In the genomic region with DNA sequence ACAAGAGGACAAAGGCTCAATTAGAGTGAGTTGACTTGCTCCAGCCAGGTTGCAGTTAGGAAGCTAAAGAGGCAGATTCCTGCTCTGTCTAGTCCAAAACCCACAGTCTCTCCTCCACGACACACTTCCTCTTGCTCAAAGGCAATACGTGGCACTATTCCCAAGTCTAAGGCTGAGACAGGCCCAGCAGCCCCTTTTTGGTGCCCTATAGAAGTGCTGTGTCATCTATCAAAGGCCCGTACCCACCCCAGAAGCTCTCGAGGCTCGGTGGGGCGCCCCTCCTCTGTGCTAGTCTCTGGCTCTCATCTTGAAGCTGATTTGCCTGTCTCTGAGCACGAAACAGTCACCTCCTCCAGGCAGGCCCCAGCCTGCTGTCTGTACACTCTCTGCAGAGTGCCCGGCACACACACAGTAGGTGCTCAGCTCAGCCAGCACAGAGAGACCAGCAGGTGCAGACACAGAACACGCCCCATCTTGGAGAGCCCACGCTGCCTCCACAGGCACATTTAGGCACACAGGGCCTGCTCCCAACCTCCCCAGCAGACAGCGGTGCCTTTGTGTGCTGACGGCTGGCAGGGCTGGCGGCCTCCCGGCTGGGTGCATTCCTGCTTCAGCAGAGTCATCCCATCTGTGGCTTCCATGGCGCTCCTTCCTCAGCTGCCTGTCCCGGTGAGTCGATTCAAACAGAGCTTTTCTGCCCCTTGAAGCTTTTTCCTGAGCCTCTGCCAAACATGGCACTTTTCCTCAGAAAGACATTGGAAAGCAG, we compare ENCODE assay signal across 8 cellular contexts. TPM values are rescaled to one million over a fixed set of nuclear protein-coding genes. Genes with fewer than 3 reads are reported as not detected.
DNase-seq lines count a peak whose midpoint lies in the region; ATAC-seq and TF ChIP-seq lines count a peak whose summit lies in the region.

No MANE protein-coding gene starts in this region.

- no peak for TF ChIP-seq CTCF in right lobe of liver (IDR thresholded peaks at IDR 0.05)
- no peak for TF ChIP-seq CTCF in testis (IDR thresholded peaks at IDR 0.05)

- ATAC-seq in right lobe of liver (peak in 2 of 4 donors; percentile 3), GM18868 (IDR thresholded peaks at IDR 0.05; ENCODE audit: unreplicated experiment) (no peak), GM21390 (IDR thresholded peaks at IDR 0.05; ENCODE audit: unreplicated experiment) (no peak)

- H3K36me3 ChIP-seq in H7 (replicated peaks; ENCODE audit: control insufficient read depth, insufficient read depth, low read length) (peaks cover 24% of the 10 kb centered on the region), SJSA1 (peaks cover 93% of the 10 kb centered on the region), right lobe of liver (peaks cover 0 to 72% (median 17%) of the 10 kb centered on the region in 4 donors), testis (ENCODE audit: low read depth, missing control alignments) (no peaks in the 10 kb centered on the region)

- TF ChIP-seq POLR2A in right lobe of liver (IDR thresholded peaks at IDR 0.05) (no peak), testis (IDR thresholded peaks at IDR 0.05) (no peak)

- DNase-seq in H7 (peak; percentile 69), SJSA1 (ENCODE audit: low read depth in 1 of 2, low spot score in 2 of 2) (peak; percentile 68 to 87), cerebellar cortex (ENCODE audit: low spot score) (peak; percentile 67), right lobe of liver (no peak), testis (no peak)
- no peak for DNase-seq in activated CD4-positive, CD25-positive, alpha-beta regulatory T cell (lab: John Stamatoyannopoulos, UW)

- no peaks in the 10 kb centered on the region for H3K27me3 ChIP-seq in H7 (ENCODE audit: control insufficient read depth, insufficient read depth, low read length)
- H3K27me3 ChIP-seq in SJSA1 (replicated peaks) = no peaks in the 10 kb centered on the region
- no peaks in the 10 kb centered on the region for H3K27me3 ChIP-seq in right lobe of liver
- no peaks in the 10 kb centered on the region for H3K27me3 ChIP-seq in testis

- intact Hi-C loops in right lobe of liver (cut with DNase I) = no loop called here
- intact Hi-C loops in testis (cut with DNase I; ENCODE audit: low total_unique reads) = no loop called here

- H3K9me3 ChIP-seq in SJSA1 (replicated peaks) = no peaks in the 10 kb centered on the region
- H3K9me3 ChIP-seq in right lobe of liver = no peaks in the 10 kb centered on the region
- no peaks in the 10 kb centered on the region for H3K9me3 ChIP-seq in testis

- H3K4me1 ChIP-seq in SJSA1 (replicated peaks) (peaks cover 98% of the 10 kb centered on the region), right lobe of liver (peaks cover 0 to 59% (median 15%) of the 10 kb centered on the region in 4 donors), testis (peaks cover 63% of the 10 kb centered on the region)

- H3K4me3 ChIP-seq in H7 (ENCODE audit: insufficient read depth, low read depth, low read length) (no peak overlapping the region), SJSA1 (no peak overlapping the region), right lobe of liver (no peak overlapping the region), testis (no peak overlapping the region)

- peak overlapping the region; percentile 66 for H3K27ac ChIP-seq in SJSA1
- H3K27ac ChIP-seq in right lobe of liver = peak overlapping the region; percentile 25 to 88 (median 53)
- H3K27ac ChIP-seq in testis = peak overlapping the region; percentile 3 to 42

- 26% methylated on average over 4 of the region's 17 CpGs for WGBS in right lobe of liver (ENCODE audit: insufficient coverage, low coverage, low lambda C conversion rate, missing lambda C conversion rate)
- WGBS in testis, 2 donors = 64 to 65% methylated on average over 15 to 17 of the region's 17 CpGs

RNA-seq across cellular contexts. Expression of gene MYH9, which starts 52.7 kb away (rescaled TPM):
- total RNA-seq in H7 (2014; rRNA removed; shearing (Covaris generic)) = 117 and 149 TPM in 2 replicates
- total RNA-seq in SJSA1 (2014; rRNA removed; shearing (Covaris generic)) = 510 and 668 TPM in 2 replicates
- total RNA-seq in right lobe of liver = 100 to 1,000 TPM; 168 to 435 (median 222) TPM
- total RNA-seq in testis = 100 to 1,000 TPM; 141 to 146 TPM
- polyA plus RNA-seq in testis (ENCODE audit: insufficient read depth, low read depth, low replicate concordance) = 129 TPM

Comparison
In these comparisons a context has a peak if more than half of its experiments do, and no peak if none do; other contexts are left out.
1. DNase-seq: peak in H7 (single experiment), SJSA1 (2 of 2) and cerebellar cortex (single experiment); none in right lobe of liver (0 of 3), testis (single experiment) and activated CD4-positive, CD25-positive, alpha-beta regulatory T cell (0 of 4).
2. Peak in every context shown above with its lines, with median percentiles within 50 percentile points of each other: H3K27ac ChIP-seq.